ENCODE assay signal across 12 cellular contexts in genomic region chr19:38727868-38728660, GRCh38. TPM values are rescaled to one million over a fixed set of nuclear protein-coding genes. Genes with fewer than 3 reads are reported as not detected.
A peak's percentile ranks its signal among the peaks of the same experiment; 100 is the strongest.
DNase-seq lines count a peak whose midpoint lies in the region; ATAC-seq and TF ChIP-seq lines count a peak whose summit lies in the region.
"Had no signal": no experiment of that assay in that cellular context is flagged by ENCODE, and none has a peak within 500 bp of the region (broad histone marks: within the 10 kb centered on the region; RNA-seq: fewer than 3 reads in every experiment).

No MANE protein-coding gene starts in this region.

- peaks cover 29 to 99% (median 78%) of the 10 kb centered on the region in 6 donors for H3K4me1 ChIP-seq in spleen

- TF ChIP-seq CTCF in spleen (IDR thresholded peaks at IDR 0.05 in 8 of 11, conservative IDR thresholded peaks at IDR 0.05 in 3 of 11) = no peak

- peak; percentile 59 to 70 for DNase-seq in Kasumi-1 (lab: John Stamatoyannopoulos, UW)
- DNase-seq in left lobe of liver (ENCODE audit: low spot score) = no peak
- peak; percentile 70 for DNase-seq in spleen
- DNase-seq in D341Med (ENCODE audit: low spot score) = no peak
- no peak for DNase-seq in activated CD4-positive, alpha-beta T cell treated with anti-CD3 and anti-CD28 coated beads for 4 hours
- DNase-seq in NOMO-1 treated with DMSO at 0.1 percent for 48 hours (lab: John Stamatoyannopoulos, UW; ENCODE audit: unreplicated experiment) = no peak
- DNase-seq in SKM-1 (lab: John Stamatoyannopoulos, UW; ENCODE audit: unreplicated experiment) = no peak
- DNase-seq: NCI-H187 treated with DMSO at 0.1 percent for 48 hours; stimulated activated CD4-positive, alpha-beta T cell treated with anti-CD3 and anti-CD28 coated beads, Interleukin-4, amount 100 ng/mL, for 4 hours had no signal

- 57 to 69% (median 64%) methylated on average over 30 to 33 of the region's 33 CpGs for WGBS in spleen, 5 donors

- no peaks in the 10 kb centered on the region for H3K27me3 ChIP-seq in spleen (replicated peaks in 1 of 7)
- H3K27me3 ChIP-seq: neutrophil had no signal

- intact Hi-C loops in spleen (cut with DNase I; ENCODE audit: low total_unique reads) = no loop called here

- H3K36me3 ChIP-seq in spleen = peaks cover 3 to 96% (median 77%) of the 10 kb centered on the region in 6 donors

- no peak for TF ChIP-seq POLR2A in spleen (IDR thresholded peaks at IDR 0.05)

- H3K27ac ChIP-seq in cingulate gyrus (ENCODE audit: low read depth, low read length) = peak overlapping the region; percentile 29
- H3K27ac ChIP-seq in spleen = peak overlapping the region; percentile 41 to 88 (median 80)
- H3K27ac ChIP-seq: neutrophil had no signal

- H3K4me3 ChIP-seq in spleen = peak overlapping the region in 4 of 8 donors; percentile 9 to 35 (median 18)

- peak; percentile 1 for ATAC-seq in left lobe of liver

- no peaks in the 10 kb centered on the region for H3K9me3 ChIP-seq in spleen
- H3K9me3 ChIP-seq: neutrophil had no signal

RNA-seq across cellular contexts. Expression of gene CAPN12, which starts 16.2 kb away (rescaled TPM):
- total RNA-seq in left lobe of liver = 30.9 TPM
- 10 to 100 TPM in 5 of 7 donors, 1 to 10 TPM in 2; 9.0 to 25.6 (median 12.6) TPM for total RNA-seq in spleen
- polyA plus RNA-seq in spleen = 10 to 100 TPM; 15.2 to 33.3 (median 29.1) TPM

RNA-seq across cellular contexts. Expression of gene LGALS7, which starts 45.3 kb away (rescaled TPM):
- total RNA-seq in left lobe of liver = not detected
- total RNA-seq in spleen = 1 to 10 TPM in 1 of 7 donors, not detected in 6; 4.4 TPM
- 1 to 10 TPM in 2 of 3 donors, under 1 TPM in 1; 0.52 to 7.4 (median 5.1) TPM for polyA plus RNA-seq in spleen
- total RNA-seq: CD8-positive, alpha-beta memory T cell had no signal
- polyA plus RNA-seq: CD8-positive, alpha-beta memory T cell had no signal

Comparison
In these comparisons a context has a peak if more than half of its experiments do, and no peak if none do; other contexts are left out.
1. DNase-seq: peak in Kasumi-1 (2 of 2) and spleen (single experiment); none in left lobe of liver (single experiment), D341Med (single experiment), activated CD4-positive, alpha-beta T cell treated with anti-CD3 and anti-CD28 coated beads for 4 hours (0 of 2), NOMO-1 treated with DMSO at 0.1 percent for 48 hours (single experiment) and SKM-1 (single experiment).